ENCODE assay signal across 1 cellular context in the genomic region with DNA sequence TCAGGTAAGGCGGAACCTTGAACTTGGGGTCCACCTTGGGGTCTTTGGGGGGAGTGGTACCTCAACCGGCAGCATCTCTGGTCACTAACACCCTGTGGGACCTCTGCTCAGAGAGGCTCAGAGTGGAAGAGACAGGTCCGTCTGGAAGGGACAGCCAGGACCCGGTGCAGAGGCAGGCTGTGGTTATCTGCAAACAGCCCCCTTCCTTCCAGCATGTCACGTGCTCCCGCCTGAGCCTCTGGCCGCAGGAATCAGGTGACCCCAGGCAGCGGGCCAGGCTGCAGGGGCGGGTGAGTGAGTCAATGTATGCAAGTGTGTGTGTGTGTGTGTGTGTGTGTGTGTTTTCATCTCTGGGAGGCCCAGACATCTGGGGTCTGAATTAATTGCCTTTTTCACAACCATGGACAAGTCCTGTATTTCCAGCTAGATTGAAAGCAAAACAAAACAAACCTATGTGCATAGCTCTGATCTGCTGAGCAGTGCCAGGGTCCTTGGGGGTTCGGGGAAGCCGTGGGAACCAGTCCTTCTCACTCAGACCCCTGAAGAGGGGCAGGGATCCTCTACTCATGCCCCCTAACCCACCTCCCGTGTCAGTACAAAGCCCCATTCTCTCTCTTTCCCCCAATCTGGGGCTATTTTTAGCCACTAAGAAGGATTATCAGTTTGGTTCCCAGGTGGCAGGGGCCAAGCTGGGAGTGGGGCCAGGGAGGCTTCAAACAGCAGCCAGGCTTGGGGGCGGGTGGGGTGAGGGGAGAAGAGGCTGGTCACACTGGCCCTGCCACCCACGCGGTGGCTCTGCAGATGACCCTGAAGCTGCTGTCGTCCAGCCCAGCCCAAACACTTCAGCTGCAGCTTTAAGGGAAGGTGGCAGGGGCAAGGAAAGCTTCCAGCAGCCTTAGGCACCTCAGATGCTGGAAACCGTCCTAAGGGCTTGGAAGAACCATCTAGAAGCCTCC.
TF ChIP-seq lines count a peak whose summit lies in the region.

No MANE protein-coding gene starts in this region.

TF ChIP-seq in GM12878, 131 proteins besides CTCF, POLR2A, EP300 and RAD21 (continued from another document and continues in another):
- TF ChIP-seq, protein P1, sequence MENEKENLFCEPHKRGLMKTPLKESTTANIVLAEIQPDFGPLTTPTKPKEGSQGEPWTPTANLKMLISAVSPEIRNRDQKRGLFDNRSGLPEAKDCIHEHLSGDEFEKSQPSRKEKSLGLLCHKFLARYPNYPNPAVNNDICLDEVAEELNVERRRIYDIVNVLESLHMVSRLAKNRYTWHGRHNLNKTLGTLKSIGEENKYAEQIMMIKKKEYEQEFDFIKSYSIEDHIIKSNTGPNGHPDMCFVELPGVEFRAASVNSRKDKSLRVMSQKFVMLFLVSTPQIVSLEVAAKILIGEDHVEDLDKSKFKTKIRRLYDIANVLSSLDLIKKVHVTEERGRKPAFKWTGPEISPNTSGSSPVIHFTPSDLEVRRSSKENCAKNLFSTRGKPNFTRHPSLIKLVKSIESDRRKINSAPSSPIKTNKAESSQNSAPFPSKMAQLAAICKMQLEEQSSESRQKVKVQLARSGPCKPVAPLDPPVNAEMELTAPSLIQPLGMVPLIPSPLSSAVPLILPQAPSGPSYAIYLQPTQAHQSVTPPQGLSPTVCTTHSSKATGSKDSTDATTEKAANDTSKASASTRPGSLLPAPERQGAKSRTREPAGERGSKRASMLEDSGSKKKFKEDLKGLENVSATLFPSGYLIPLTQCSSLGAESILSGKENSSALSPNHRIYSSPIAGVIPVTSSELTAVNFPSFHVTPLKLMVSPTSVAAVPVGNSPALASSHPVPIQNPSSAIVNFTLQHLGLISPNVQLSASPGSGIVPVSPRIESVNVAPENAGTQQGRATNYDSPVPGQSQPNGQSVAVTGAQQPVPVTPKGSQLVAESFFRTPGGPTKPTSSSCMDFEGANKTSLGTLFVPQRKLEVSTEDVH (IDR thresholded peaks at IDR 0.05; ENCODE audit: low read depth, partially characterized antibody): no peak
- peak; percentile 31; the same call in 1 of the 2 replicates for TF ChIP-seq JUND (IDR thresholded peaks at IDR 0.05; ENCODE audit: low read depth, low read length)
- no peak for TF ChIP-seq MYB (IDR thresholded peaks at IDR 0.05; ENCODE audit: borderline replicate concordance, low read depth, low read length)
- peak; percentile 14 for TF ChIP-seq MYC (IDR thresholded peaks at IDR 0.05; ENCODE audit: insufficient read depth, insufficient read length, insufficient replicate concordance, low read length, severe bottlenecking)
- TF ChIP-seq NFIC (IDR thresholded peaks at IDR 0.05; ENCODE audit: low read depth, low read length): no peak
- TF ChIP-seq CHD4 (IDR thresholded peaks at IDR 0.05): no peak
- TF ChIP-seq, protein P2, sequence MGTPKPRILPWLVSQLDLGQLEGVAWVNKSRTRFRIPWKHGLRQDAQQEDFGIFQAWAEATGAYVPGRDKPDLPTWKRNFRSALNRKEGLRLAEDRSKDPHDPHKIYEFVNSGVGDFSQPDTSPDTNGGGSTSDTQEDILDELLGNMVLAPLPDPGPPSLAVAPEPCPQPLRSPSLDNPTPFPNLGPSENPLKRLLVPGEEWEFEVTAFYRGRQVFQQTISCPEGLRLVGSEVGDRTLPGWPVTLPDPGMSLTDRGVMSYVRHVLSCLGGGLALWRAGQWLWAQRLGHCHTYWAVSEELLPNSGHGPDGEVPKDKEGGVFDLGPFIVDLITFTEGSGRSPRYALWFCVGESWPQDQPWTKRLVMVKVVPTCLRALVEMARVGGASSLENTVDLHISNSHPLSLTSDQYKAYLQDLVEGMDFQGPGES (IDR thresholded peaks at IDR 0.05): no peak
- TF ChIP-seq FOXK2 (IDR thresholded peaks at IDR 0.05): peak; percentile 43; the same call in 1 of the 2 replicates
- TF ChIP-seq STAT3 (IDR thresholded peaks at IDR 0.05; ENCODE audit: low read depth, low read length): no peak
- TF ChIP-seq, protein P3, sequence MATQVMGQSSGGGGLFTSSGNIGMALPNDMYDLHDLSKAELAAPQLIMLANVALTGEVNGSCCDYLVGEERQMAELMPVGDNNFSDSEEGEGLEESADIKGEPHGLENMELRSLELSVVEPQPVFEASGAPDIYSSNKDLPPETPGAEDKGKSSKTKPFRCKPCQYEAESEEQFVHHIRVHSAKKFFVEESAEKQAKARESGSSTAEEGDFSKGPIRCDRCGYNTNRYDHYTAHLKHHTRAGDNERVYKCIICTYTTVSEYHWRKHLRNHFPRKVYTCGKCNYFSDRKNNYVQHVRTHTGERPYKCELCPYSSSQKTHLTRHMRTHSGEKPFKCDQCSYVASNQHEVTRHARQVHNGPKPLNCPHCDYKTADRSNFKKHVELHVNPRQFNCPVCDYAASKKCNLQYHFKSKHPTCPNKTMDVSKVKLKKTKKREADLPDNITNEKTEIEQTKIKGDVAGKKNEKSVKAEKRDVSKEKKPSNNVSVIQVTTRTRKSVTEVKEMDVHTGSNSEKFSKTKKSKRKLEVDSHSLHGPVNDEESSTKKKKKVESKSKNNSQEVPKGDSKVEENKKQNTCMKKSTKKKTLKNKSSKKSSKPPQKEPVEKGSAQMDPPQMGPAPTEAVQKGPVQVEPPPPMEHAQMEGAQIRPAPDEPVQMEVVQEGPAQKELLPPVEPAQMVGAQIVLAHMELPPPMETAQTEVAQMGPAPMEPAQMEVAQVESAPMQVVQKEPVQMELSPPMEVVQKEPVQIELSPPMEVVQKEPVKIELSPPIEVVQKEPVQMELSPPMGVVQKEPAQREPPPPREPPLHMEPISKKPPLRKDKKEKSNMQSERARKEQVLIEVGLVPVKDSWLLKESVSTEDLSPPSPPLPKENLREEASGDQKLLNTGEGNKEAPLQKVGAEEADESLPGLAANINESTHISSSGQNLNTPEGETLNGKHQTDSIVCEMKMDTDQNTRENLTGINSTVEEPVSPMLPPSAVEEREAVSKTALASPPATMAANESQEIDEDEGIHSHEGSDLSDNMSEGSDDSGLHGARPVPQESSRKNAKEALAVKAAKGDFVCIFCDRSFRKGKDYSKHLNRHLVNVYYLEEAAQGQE (IDR thresholded peaks at IDR 0.05; ENCODE audit: low read depth, low read length): 0 out of 2 replicates have a peak, but pooled peaks have one; percentile 30
- no peak for TF ChIP-seq MTA3 (IDR thresholded peaks at IDR 0.05; ENCODE audit: borderline replicate concordance, low read length)
- TF ChIP-seq, protein P4, sequence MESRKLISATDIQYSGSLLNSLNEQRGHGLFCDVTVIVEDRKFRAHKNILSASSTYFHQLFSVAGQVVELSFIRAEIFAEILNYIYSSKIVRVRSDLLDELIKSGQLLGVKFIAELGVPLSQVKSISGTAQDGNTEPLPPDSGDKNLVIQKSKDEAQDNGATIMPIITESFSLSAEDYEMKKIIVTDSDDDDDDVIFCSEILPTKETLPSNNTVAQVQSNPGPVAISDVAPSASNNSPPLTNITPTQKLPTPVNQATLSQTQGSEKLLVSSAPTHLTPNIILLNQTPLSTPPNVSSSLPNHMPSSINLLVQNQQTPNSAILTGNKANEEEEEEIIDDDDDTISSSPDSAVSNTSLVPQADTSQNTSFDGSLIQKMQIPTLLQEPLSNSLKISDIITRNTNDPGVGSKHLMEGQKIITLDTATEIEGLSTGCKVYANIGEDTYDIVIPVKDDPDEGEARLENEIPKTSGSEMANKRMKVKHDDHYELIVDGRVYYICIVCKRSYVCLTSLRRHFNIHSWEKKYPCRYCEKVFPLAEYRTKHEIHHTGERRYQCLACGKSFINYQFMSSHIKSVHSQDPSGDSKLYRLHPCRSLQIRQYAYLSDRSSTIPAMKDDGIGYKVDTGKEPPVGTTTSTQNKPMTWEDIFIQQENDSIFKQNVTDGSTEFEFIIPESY (IDR thresholded peaks at IDR 0.05): no peak
- TF ChIP-seq YY1 (IDR thresholded peaks at IDR 0.05; ENCODE audit: low read depth, low read length): no peak
- no peak for TF ChIP-seq TAF1 (IDR thresholded peaks at IDR 0.05; ENCODE audit: borderline replicate concordance, low read depth, low read length)
- no peak for TF ChIP-seq NR2C2 (IDR thresholded peaks at IDR 0.05; ENCODE audit: borderline replicate concordance, control insufficient read depth, insufficient read length, low read depth)
- peak; percentile 73; the same call in 1 of the 2 replicates for TF ChIP-seq HDGF (IDR thresholded peaks at IDR 0.05)
- TF ChIP-seq BMI1 (IDR thresholded peaks at IDR 0.05; ENCODE audit: borderline replicate concordance): 0 out of 2 replicates have a peak, but pooled peaks have one; percentile 34
- TF ChIP-seq PML (IDR thresholded peaks at IDR 0.05; ENCODE audit: low read length): no peak
- no peak for TF ChIP-seq IRF4 (IDR thresholded peaks at IDR 0.05; ENCODE audit: low read depth, low read length)
- no peak for TF ChIP-seq ZNF207 (IDR thresholded peaks at IDR 0.05; ENCODE audit: borderline replicate concordance)
- peak; percentile 51; the same call in 1 of the 2 replicates for TF ChIP-seq BACH1 (IDR thresholded peaks at IDR 0.05; ENCODE audit: borderline replicate concordance)
- TF ChIP-seq, protein P5, sequence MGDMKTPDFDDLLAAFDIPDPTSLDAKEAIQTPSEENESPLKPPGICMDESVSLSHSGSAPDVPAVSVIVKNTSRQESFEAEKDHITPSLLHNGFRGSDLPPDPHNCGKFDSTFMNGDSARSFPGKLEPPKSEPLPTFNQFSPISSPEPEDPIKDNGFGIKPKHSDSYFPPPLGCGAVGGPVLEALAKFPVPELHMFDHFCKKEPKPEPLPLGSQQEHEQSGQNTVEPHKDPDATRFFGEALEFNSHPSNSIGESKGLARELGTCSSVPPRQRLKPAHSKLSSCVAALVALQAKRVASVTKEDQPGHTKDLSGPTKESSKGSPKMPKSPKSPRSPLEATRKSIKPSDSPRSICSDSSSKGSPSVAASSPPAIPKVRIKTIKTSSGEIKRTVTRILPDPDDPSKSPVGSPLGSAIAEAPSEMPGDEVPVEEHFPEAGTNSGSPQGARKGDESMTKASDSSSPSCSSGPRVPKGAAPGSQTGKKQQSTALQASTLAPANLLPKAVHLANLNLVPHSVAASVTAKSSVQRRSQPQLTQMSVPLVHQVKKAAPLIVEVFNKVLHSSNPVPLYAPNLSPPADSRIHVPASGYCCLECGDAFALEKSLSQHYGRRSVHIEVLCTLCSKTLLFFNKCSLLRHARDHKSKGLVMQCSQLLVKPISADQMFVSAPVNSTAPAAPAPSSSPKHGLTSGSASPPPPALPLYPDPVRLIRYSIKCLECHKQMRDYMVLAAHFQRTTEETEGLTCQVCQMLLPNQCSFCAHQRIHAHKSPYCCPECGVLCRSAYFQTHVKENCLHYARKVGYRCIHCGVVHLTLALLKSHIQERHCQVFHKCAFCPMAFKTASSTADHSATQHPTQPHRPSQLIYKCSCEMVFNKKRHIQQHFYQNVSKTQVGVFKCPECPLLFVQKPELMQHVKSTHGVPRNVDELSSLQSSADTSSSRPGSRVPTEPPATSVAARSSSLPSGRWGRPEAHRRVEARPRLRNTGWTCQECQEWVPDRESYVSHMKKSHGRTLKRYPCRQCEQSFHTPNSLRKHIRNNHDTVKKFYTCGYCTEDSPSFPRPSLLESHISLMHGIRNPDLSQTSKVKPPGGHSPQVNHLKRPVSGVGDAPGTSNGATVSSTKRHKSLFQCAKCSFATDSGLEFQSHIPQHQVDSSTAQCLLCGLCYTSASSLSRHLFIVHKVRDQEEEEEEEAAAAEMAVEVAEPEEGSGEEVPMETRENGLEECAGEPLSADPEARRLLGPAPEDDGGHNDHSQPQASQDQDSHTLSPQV (IDR thresholded peaks at IDR 0.05): no peak
- no peak for TF ChIP-seq SIN3A (IDR thresholded peaks at IDR 0.05; ENCODE audit: low read depth, low read length)
- TF ChIP-seq RELA (IDR thresholded peaks at IDR 0.05; ENCODE audit: borderline replicate concordance, partially characterized antibody): peak; percentile 68
- no peak for TF ChIP-seq ZNF622 (IDR thresholded peaks at IDR 0.05)
- TF ChIP-seq, protein P6, sequence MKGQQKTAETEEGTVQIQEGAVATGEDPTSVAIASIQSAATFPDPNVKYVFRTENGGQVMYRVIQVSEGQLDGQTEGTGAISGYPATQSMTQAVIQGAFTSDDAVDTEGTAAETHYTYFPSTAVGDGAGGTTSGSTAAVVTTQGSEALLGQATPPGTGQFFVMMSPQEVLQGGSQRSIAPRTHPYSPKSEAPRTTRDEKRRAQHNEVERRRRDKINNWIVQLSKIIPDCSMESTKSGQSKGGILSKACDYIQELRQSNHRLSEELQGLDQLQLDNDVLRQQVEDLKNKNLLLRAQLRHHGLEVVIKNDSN (IDR thresholded peaks at IDR 0.05; ENCODE audit: borderline replicate concordance, extremely low read length, insufficient read depth, low read depth, low read length): peak; percentile 93
- TF ChIP-seq, protein P7, sequence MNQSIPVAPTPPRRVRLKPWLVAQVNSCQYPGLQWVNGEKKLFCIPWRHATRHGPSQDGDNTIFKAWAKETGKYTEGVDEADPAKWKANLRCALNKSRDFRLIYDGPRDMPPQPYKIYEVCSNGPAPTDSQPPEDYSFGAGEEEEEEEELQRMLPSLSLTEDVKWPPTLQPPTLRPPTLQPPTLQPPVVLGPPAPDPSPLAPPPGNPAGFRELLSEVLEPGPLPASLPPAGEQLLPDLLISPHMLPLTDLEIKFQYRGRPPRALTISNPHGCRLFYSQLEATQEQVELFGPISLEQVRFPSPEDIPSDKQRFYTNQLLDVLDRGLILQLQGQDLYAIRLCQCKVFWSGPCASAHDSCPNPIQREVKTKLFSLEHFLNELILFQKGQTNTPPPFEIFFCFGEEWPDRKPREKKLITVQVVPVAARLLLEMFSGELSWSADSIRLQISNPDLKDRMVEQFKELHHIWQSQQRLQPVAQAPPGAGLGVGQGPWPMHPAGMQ (IDR thresholded peaks at IDR 0.05; ENCODE audit: borderline replicate concordance): no peak
- no peak for TF ChIP-seq CHD1 (IDR thresholded peaks at IDR 0.05; ENCODE audit: low read depth, low read length)
- TF ChIP-seq, protein P8, sequence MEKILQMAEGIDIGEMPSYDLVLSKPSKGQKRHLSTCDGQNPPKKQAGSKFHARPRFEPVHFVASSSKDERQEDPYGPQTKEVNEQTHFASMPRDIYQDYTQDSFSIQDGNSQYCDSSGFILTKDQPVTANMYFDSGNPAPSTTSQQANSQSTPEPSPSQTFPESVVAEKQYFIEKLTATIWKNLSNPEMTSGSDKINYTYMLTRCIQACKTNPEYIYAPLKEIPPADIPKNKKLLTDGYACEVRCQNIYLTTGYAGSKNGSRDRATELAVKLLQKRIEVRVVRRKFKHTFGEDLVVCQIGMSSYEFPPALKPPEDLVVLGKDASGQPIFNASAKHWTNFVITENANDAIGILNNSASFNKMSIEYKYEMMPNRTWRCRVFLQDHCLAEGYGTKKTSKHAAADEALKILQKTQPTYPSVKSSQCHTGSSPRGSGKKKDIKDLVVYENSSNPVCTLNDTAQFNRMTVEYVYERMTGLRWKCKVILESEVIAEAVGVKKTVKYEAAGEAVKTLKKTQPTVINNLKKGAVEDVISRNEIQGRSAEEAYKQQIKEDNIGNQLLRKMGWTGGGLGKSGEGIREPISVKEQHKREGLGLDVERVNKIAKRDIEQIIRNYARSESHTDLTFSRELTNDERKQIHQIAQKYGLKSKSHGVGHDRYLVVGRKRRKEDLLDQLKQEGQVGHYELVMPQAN (conservative IDR thresholded peaks at IDR 0.05): no peak
- TF ChIP-seq, protein P9, sequence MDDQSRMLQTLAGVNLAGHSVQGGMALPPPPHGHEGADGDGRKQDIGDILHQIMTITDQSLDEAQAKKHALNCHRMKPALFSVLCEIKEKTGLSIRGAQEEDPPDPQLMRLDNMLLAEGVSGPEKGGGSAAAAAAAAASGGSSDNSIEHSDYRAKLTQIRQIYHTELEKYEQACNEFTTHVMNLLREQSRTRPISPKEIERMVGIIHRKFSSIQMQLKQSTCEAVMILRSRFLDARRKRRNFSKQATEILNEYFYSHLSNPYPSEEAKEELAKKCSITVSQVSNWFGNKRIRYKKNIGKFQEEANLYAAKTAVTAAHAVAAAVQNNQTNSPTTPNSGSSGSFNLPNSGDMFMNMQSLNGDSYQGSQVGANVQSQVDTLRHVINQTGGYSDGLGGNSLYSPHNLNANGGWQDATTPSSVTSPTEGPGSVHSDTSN (IDR thresholded peaks at IDR 0.05; ENCODE audit: insufficient replicate concordance, low read depth, low read length): no peak
- TF ChIP-seq RUNX3 (IDR thresholded peaks at IDR 0.05; ENCODE audit: low read length): peak; percentile 90
- no peak for TF ChIP-seq SREBF1 (IDR thresholded peaks at IDR 0.05; ENCODE audit: low read length)
- TF ChIP-seq ZZZ3 (IDR thresholded peaks at IDR 0.05; ENCODE audit: control insufficient read depth, insufficient read length, low read depth): no peak
- no peak for TF ChIP-seq NFYA (IDR thresholded peaks at IDR 0.05; ENCODE audit: borderline replicate concordance, low read depth, low read length)
